In genomic region chr6:36545767-36546663, GRCh38 we compare ENCODE assay signal across 8 cellular contexts. TPM values are rescaled to one million over a fixed set of nuclear protein-coding genes. Genes with fewer than 3 reads are reported as not detected.
DNase-seq lines count a peak whose midpoint lies in the region; ATAC-seq and TF ChIP-seq lines count a peak whose summit lies in the region.

No MANE protein-coding gene starts in this region.

- H3K9ac ChIP-seq in SK-N-SH (peak overlapping the region; percentile 94), stomach smooth muscle (ENCODE audit: low read length in 2 of 2) (peak overlapping the region; percentile 99 to 100)

- POLR2A ChIA-PET in A673 (lab: Charles Lee; ENCODE audit: low non-redundant PET) (no interaction called here), SK-N-SH (lab: Yijun Ruan, JAX) (interaction anchor here (0.6 kb wide), 1 partner anchor 93 kb away, joined by 3 read pairs; no protein-coding TSS in a partner anchor)

- no peaks in the 10 kb centered on the region for H3K36me3 ChIP-seq in A673 (ENCODE audit: insufficient read depth, low read length, poor library complexity, severe bottlenecking)
- peaks cover 0 to 17% of the 10 kb centered on the region in 2 experiments for H3K36me3 ChIP-seq in SK-N-SH (replicated peaks in 1 of 2; ENCODE audit: control insufficient read depth in 1 of 2, insufficient read depth in 2 of 2, low read length in 1 of 2)
- no peaks in the 10 kb centered on the region for H3K36me3 ChIP-seq in stomach smooth muscle (ENCODE audit: control insufficient read depth in 2 of 2, insufficient read depth in 2 of 2, low read length in 2 of 2)

- no peaks in the 10 kb centered on the region for H3K27me3 ChIP-seq in A673 (replicated peaks; ENCODE audit: insufficient read depth, low read depth, low read length, poor library complexity)
- H3K27me3 ChIP-seq in SK-N-SH (ENCODE audit: insufficient read depth): no peaks in the 10 kb centered on the region
- H3K27me3 ChIP-seq in stomach smooth muscle (ENCODE audit: control insufficient read depth in 1 of 2, insufficient read depth in 2 of 2, low read length in 2 of 2): no peaks in the 10 kb centered on the region

- H3K79me2 ChIP-seq in SK-N-SH (ENCODE audit: insufficient read depth): peaks cover 61% of the 10 kb centered on the region

- H3K9me2 ChIP-seq in SK-N-SH: no peaks in the 10 kb centered on the region

- TF ChIP-seq CTCF in A673 (conservative IDR thresholded peaks at IDR 0.05; ENCODE audit: low read depth, low read length) (no peak), GM20000 (IDR thresholded peaks at IDR 0.05; ENCODE audit: extremely low read depth, missing control alignments) (no peak), SK-N-SH (IDR thresholded peaks at IDR 0.05) (no peak), choroid plexus epithelial cell (conservative IDR thresholded peaks at IDR 0.05; ENCODE audit: low read depth, low read length) (no peak)

- no peaks in the 10 kb centered on the region; the same call in 1 of the 2 replicates for H4K20me1 ChIP-seq in SK-N-SH (ENCODE audit: insufficient read depth)

- H3K4me3 ChIP-seq in A673 (ENCODE audit: low read depth, low read length, poor library complexity, severe bottlenecking): peak overlapping the region; percentile 92
- H3K4me3 ChIP-seq in SK-N-SH (ENCODE audit: low read depth in 2 of 2, low read length in 1 of 2): peak overlapping the region; percentile 78 to 99
- peak overlapping the region; percentile 97 for H3K4me3 ChIP-seq in choroid plexus epithelial cell (ENCODE audit: low read depth, low read length)
- H3K4me3 ChIP-seq in stomach smooth muscle (ENCODE audit: low read length in 2 of 2): peak overlapping the region; percentile 96 to 99

- peak overlapping the region; percentile 95 for H3K27ac ChIP-seq in A673 (ENCODE audit: low read depth, low read length, poor library complexity, severe bottlenecking)
- peak overlapping the region; percentile 88 to 91 for H3K27ac ChIP-seq in SK-N-SH (ENCODE audit: low read depth in 2 of 2, low read length in 1 of 2)
- H3K27ac ChIP-seq in stomach smooth muscle (ENCODE audit: low read length): peak overlapping the region; percentile 92

- peaks cover 23% of the 10 kb centered on the region for H3F3A ChIP-seq in SK-N-SH (replicated peaks; ENCODE audit: insufficient read depth)

- CTCF ChIA-PET in A673 (lab: Charles Lee): interaction anchor here (0.7 kb wide), 1 partner anchor 188 kb away, joined by 5 read pairs; no protein-coding TSS in a partner anchor
- CTCF ChIA-PET in SK-N-SH (lab: Yijun Ruan, JAX): no interaction called here

- intact Hi-C loops in A673 (cut with micrococcal nuclease; ENCODE audit: unreplicated experiment): loop anchor here (10.0 kb wide), 1 partner anchor 101 kb away; the partner anchor contains the start of genes KCTD20 and PXT1

- 6% methylated on average over 13 of the region's 13 CpGs for WGBS in SK-N-SH (ENCODE audit: low lambda C conversion rate)

- TSS peak; percentile 57 for BruUV-seq in A673 (replicated peaks; lab: Mats Ljungman, UMichigan)

- no peaks in the 10 kb centered on the region for H3K9me3 ChIP-seq in A673 (ENCODE audit: low read depth, low read length, poor library complexity, severe bottlenecking)
- H3K9me3 ChIP-seq in SK-N-SH: no peaks in the 10 kb centered on the region
- no peaks in the 10 kb centered on the region for H3K9me3 ChIP-seq in stomach smooth muscle (ENCODE audit: control insufficient read depth in 2 of 2, low read length in 2 of 2)

- peak; percentile 15 for DNase-seq in A673 (ENCODE audit: low spot score)
- peak; percentile 24 for DNase-seq in GM20000 (ENCODE audit: low spot score)
- peak; percentile 45 for DNase-seq in SK-N-SH
- peak; percentile 50 for DNase-seq in choroid plexus epithelial cell (ENCODE audit: low read depth)
- no peak for DNase-seq in left lobe of liver (ENCODE audit: low spot score)
- no peak for DNase-seq in NCI-H1436 treated with DMSO at 0.1 percent for 48 hours (lab: John Stamatoyannopoulos, UW)
- DNase-seq in NCI-H128 (lab: John Stamatoyannopoulos, UW; ENCODE audit: unreplicated experiment): no peak

- peak overlapping the region; percentile 99 for H3K4me2 ChIP-seq in SK-N-SH

- peak; percentile 30 for ATAC-seq in left lobe of liver

- TF ChIP-seq RAD21 in SK-N-SH (IDR thresholded peaks at IDR 0.05; ENCODE audit: low read length): no peak

- H2AFZ ChIP-seq in SK-N-SH (ENCODE audit: low read depth): peak overlapping the region; percentile 97

- H3K4me1 ChIP-seq in A673 (ENCODE audit: insufficient read depth, low read length, poor library complexity, severe bottlenecking) (peaks cover 5% of the 10 kb centered on the region), SK-N-SH (ENCODE audit: control insufficient read depth in 1 of 2, insufficient read depth in 2 of 2, low read depth in 1 of 2, low read length in 1 of 2) (peaks cover 4 to 17% of the 10 kb centered on the region in 2 experiments), stomach smooth muscle (ENCODE audit: control insufficient read depth, insufficient read depth, low read length) (peaks cover 7% of the 10 kb centered on the region)

- TF ChIP-seq EP300 in SK-N-SH (IDR thresholded peaks at IDR 0.05; ENCODE audit: borderline replicate concordance in 1 of 2, low read depth in 1 of 2, low read length in 1 of 2): no peak

TF ChIP-seq in SK-N-SH, 30 proteins besides CTCF, POLR2A, EP300 and RAD21:
- TF ChIP-seq ZBTB33 (IDR thresholded peaks at IDR 0.05; ENCODE audit: borderline replicate concordance, low read depth): no peak
- no peak for TF ChIP-seq FOXJ3 (CRISPR knock-in tag; IDR thresholded peaks at IDR 0.05)
- TF ChIP-seq SIN3A (IDR thresholded peaks at IDR 0.05; ENCODE audit: borderline replicate concordance, low read depth, low read length): no peak
- TF ChIP-seq CHD2 (IDR thresholded peaks at IDR 0.05; ENCODE audit: low read length, partially characterized antibody): no peak
- no peak for TF ChIP-seq PBX3 (IDR thresholded peaks at IDR 0.05)
- no peak for TF ChIP-seq RXRA (IDR thresholded peaks at IDR 0.05; ENCODE audit: borderline replicate concordance, low read depth)
- TF ChIP-seq FOSL2 (IDR thresholded peaks at IDR 0.05; ENCODE audit: borderline replicate concordance, low read depth): no peak
- no peak for TF ChIP-seq GATA2 (CRISPR knock-in tag; IDR thresholded peaks at IDR 0.05)
- no peak for TF ChIP-seq IRF3 (IDR thresholded peaks at IDR 0.05; ENCODE audit: low read depth, low read length)
- no peak for TF ChIP-seq TEAD4 (IDR thresholded peaks at IDR 0.05; ENCODE audit: borderline replicate concordance, insufficient read depth)
- no peak for TF ChIP-seq MAX (IDR thresholded peaks at IDR 0.05; ENCODE audit: low read depth)

RNA-seq across cellular contexts. Expression of gene STK38, which starts 1.3 kb away (rescaled TPM):
- total RNA-seq in A673 (2021) (21.2 and 24.2 TPM in 2 replicates), left lobe of liver (13.5 TPM)
- 10.2 and 12.0 TPM in 2 replicates for polyA plus RNA-seq in SK-N-SH (2012; rRNA removed)
- polyA plus RNA-seq in SK-N-SH (2012; cell fraction: cytosol; rRNA removed): 11.0 and 11.9 TPM in 2 replicates
- polyA plus RNA-seq in SK-N-SH (2012; cell fraction: nucleus; rRNA removed): 13.5 and 27.9 TPM in 2 replicates

RNA-seq across cellular contexts. Expression of gene SRSF3, which starts 48.1 kb away (rescaled TPM):
- total RNA-seq in A673 (2021): 623 and 682 TPM in 2 replicates
- polyA plus RNA-seq in SK-N-SH (2012; rRNA removed): 330 and 351 TPM in 2 replicates
- 405 and 473 TPM in 2 replicates for polyA plus RNA-seq in SK-N-SH (2012; cell fraction: cytosol; rRNA removed)
- polyA plus RNA-seq in SK-N-SH (2012; cell fraction: nucleus; rRNA removed): 242 and 281 TPM in 2 replicates
- 58.7 TPM for total RNA-seq in left lobe of liver

Comparison
In these comparisons a context has a peak if more than half of its experiments do, and no peak if none do; other contexts are left out.
1. DNase-seq: peak in A673 (single experiment), GM20000 (single experiment), SK-N-SH (single experiment) and choroid plexus epithelial cell (single experiment); none in left lobe of liver (single experiment), NCI-H1436 treated with DMSO at 0.1 percent for 48 hours (single experiment) and NCI-H128 (single experiment).
2. RNA of gene SRSF3, which starts 48.1 kb away (total RNA-seq): 623 to 682 TPM in A673; 58.7 TPM in left lobe of liver (single experiment); every median in the first group is over 10 times any median in the second.
3. Peak in every context shown above with its lines, with median percentiles within 50 percentile points of each other: H3K27ac ChIP-seq and H3K4me3 ChIP-seq.